ENCODE assay signal across 8 cellular contexts in the genomic region with DNA sequence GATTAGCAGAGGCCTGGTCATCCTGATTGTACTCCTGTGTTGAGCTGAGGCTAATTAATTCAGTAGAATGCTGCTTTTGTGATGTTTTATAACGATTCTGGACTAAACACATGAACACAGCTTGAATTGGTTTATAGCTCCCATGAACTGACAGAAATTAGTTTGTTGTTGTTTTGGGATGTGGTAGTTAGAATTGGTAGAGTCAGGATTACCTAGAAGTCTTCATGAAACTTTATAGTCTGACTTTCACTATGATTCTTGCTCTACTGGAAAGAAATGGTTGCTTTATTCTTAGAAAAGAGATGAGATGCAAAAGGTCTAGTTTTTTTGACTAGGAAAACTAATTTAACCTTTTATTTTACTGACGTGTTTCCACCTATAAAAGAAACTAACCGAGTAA.
"Had no signal": no experiment of that assay in that cellular context is flagged by ENCODE, and none has a peak within 500 bp of the region (broad histone marks: within the 10 kb centered on the region; RNA-seq: fewer than 3 reads in every experiment).

No MANE protein-coding gene starts in this region.

- H3K36me3 Mint-ChIP-seq: activated naive CD4-positive, alpha-beta T cell treated with anti-CD3 and anti-CD28 coated beads, Interleukin-2, amount 50 U/mL, for 24 hours had no signal

- H3K27me3 Mint-ChIP-seq: activated B cell treated with CpG ODN at 0.5 μM for 24 hours had no signal

- DNase-seq: activated B cell treated with CpG ODN at 0.5 μM for 24 hours; activated CD4-positive, alpha-beta T cell treated with anti-CD3 and anti-CD28 coated beads, Interleukin-2, amount 50 U/mL, for 48 hours; activated effector memory CD4-positive, alpha-beta T cell treated with anti-CD3 and anti-CD28 coated beads, Interleukin-2, amount 50 U/mL, for 16 hours; gastrocnemius medialis; heart left ventricle; right lobe of liver had no signal

- H3K9me3 ChIP-seq: gastrocnemius medialis, heart left ventricle, right lobe of liver had no signal

- H3K4me1 Mint-ChIP-seq: activated B cell treated with CpG ODN at 0.5 μM for 24 hours; activated naive CD4-positive, alpha-beta T cell treated with anti-CD3 and anti-CD28 coated beads, Interleukin-2, amount 50 U/mL, for 24 hours had no signal

- H3K9me3 Mint-ChIP-seq: activated B cell treated with CpG ODN at 0.5 μM for 24 hours; activated naive CD4-positive, alpha-beta T cell treated with anti-CD3 and anti-CD28 coated beads, Interleukin-2, amount 50 U/mL, for 24 hours had no signal

- H3K27me3 ChIP-seq: cardiac muscle cell, gastrocnemius medialis, heart left ventricle, right lobe of liver had no signal

- H3K36me3 ChIP-seq: cardiac muscle cell, gastrocnemius medialis, heart left ventricle, right lobe of liver had no signal

- ATAC-seq: gastrocnemius medialis, heart left ventricle, right lobe of liver had no signal

- H3K4me1 ChIP-seq: gastrocnemius medialis, heart left ventricle, right lobe of liver had no signal

- H3K4me3 ChIP-seq: cardiac muscle cell, gastrocnemius medialis, heart left ventricle, right lobe of liver had no signal

- H3K27ac ChIP-seq: cardiac muscle cell, gastrocnemius medialis, heart left ventricle, right lobe of liver had no signal

- H3K4me3 Mint-ChIP-seq: activated B cell treated with CpG ODN at 0.5 μM for 24 hours; activated naive CD4-positive, alpha-beta T cell treated with anti-CD3 and anti-CD28 coated beads, Interleukin-2, amount 50 U/mL, for 24 hours had no signal

- H3K27ac Mint-ChIP-seq: activated B cell treated with CpG ODN at 0.5 μM for 24 hours; activated naive CD4-positive, alpha-beta T cell treated with anti-CD3 and anti-CD28 coated beads, Interleukin-2, amount 50 U/mL, for 24 hours had no signal
